ENCODE assay signal across 12 cellular contexts in the genomic region with DNA sequence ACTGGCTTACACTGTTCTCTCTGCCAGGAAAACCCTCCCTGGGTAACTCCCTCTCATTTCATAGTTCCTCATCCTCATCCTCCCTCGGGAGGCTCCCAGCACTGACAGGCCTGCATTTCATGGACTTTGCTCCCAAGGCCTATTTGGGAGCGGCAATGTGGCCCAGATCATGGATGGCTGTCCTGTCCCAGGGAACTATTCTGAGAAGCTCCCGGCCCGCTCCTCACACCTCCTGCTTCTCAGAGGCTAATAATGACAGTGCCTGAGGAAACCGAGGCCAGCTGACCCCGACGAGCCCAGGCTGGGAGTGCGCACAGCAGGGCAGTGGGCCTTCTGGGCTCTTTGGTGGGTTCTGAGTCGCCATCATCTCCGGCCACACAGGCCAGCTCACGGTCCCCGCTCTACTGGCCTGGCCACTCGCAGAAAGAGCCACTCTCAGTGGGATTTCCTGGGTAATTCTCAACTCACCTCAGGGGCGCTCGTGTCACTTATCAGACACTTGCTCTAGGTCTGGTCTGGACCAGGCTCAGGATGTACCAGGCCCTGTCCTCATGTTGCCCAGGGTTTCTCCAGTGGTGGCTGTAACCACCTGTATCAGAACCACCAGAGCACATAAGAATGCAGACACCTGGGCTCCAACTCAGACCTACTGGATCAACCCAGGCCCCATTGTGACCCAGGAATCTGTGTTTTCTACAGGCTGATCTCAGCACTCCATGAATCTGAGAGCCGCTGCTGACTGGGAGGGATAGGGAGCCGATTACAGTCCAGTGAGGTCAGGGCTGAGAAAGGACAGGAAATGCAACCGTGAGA. TPM values are rescaled to one million over a fixed set of nuclear protein-coding genes. Genes with fewer than 3 reads are reported as not detected.
DNase-seq lines count a peak whose midpoint lies in the region; FAIRE-seq and TF ChIP-seq lines count a peak whose summit lies in the region.
"Had no signal": no experiment of that assay in that cellular context is flagged by ENCODE, and none has a peak within 500 bp of the region (broad histone marks: within the 10 kb centered on the region; RNA-seq: fewer than 3 reads in every experiment).

No MANE protein-coding gene starts in this region.

- no peak overlapping the region for H2AK5ac ChIP-seq in H1 (ENCODE audit: low read depth, low read length)

- H3K4me3 ChIP-seq in PC-9 (no peak overlapping the region), H1 (ENCODE audit: extremely low read depth in 1 of 4, insufficient read depth in 2 of 4, low read depth in 3 of 4, low read length in 4 of 4) (no peak overlapping the region), BE2C (ENCODE audit: low read depth, low read length) (no peak overlapping the region)
- H3K4me3 ChIP-seq: skin epidermis had no signal

- H3K9ac ChIP-seq in H1 (replicated peaks in 1 of 4; ENCODE audit: extremely low read depth in 1 of 4, low read depth in 3 of 4, low read length in 3 of 4): no peak overlapping the region

- no peak overlapping the region for H2BK120ac ChIP-seq in H1 (replicated peaks; ENCODE audit: low read depth, low read length)

- no peak overlapping the region; the same call in 1 of the 2 replicates for H4K8ac ChIP-seq in H1 (ENCODE audit: extremely low read depth, insufficient read depth, low read length)

- no peaks in the 10 kb centered on the region for H3K36me3 ChIP-seq in PC-9 (ENCODE audit: low read depth)
- no peaks in the 10 kb centered on the region for H3K36me3 ChIP-seq in H1 (ENCODE audit: control insufficient read depth in 2 of 4, insufficient read depth in 4 of 4, low read length in 3 of 4)
- H3K36me3 ChIP-seq in BE2C: peaks cover 7% of the 10 kb centered on the region; the same call in 1 of the 2 replicates

- H3K27ac ChIP-seq in PC-9 (no peak overlapping the region), H1 (ENCODE audit: low read depth, low read length) (no peak overlapping the region)
- H3K27ac ChIP-seq: 22Rv1, skin epidermis had no signal

- no peaks in the 10 kb centered on the region for H3K27me3 Mint-ChIP-seq in T-helper 1 cell treated with Interleukin-12 subunit alpha and Interleukin-12 subunit beta and Interleukin-4 antibody, amounts not matched to agents 30 μg/mL and 1 μg/mL, for 36 hours (ENCODE audit: low read depth)
- no peaks in the 10 kb centered on the region for H3K27me3 Mint-ChIP-seq in neural crest cell (ENCODE audit: low read depth)

- no peak overlapping the region for H2BK5ac ChIP-seq in H1 (ENCODE audit: low read depth, low read length)

- H4K5ac ChIP-seq in H1 (ENCODE audit: insufficient read length, low read depth, low read length): no peak overlapping the region

- no peak overlapping the region for H3K56ac ChIP-seq in H1 (replicated peaks; ENCODE audit: insufficient read length, low read depth, low read length)

- H3K4me1 ChIP-seq in PC-9 (replicated peaks; ENCODE audit: insufficient read depth) (peaks cover 27% of the 10 kb centered on the region), H1 (replicated peaks in 1 of 4; ENCODE audit: control insufficient read depth in 3 of 4, insufficient read depth in 4 of 4, low read length in 3 of 4) (peaks cover 0 to 9% (median 5%) of the 10 kb centered on the region in 4 experiments; a peak in 6 of 7 replicates), BE2C (no peaks in the 10 kb centered on the region; the same call in 1 of the 2 replicates)

- no peak for FAIRE-seq in H1 (lab: Jason Lieb, UNC)
- FAIRE-seq in HTR-8/SVneo (lab: Jason Lieb, UNC): no peak

- DNase-seq in T-helper 1 cell (no peak), PC-9 (peak in 1 of 2 experiments; percentile 25), H1 (ENCODE audit: low read depth in 1 of 2, low spot score in 2 of 2) (no peak), neural crest cell (ENCODE audit: low read depth, low spot score) (no peak), BE2C (no peak), HTR-8/SVneo (ENCODE audit: insufficient read length, low spot score) (no peak), cerebellum (ENCODE audit: low spot score) (no peak)
- DNase-seq: NCI-H345, trophoblast cell had no signal

- no peak overlapping the region for H2BK12ac ChIP-seq in H1 (ENCODE audit: low read depth, low read length)

- no peaks in the 10 kb centered on the region for H3K9me3 Mint-ChIP-seq in T-helper 1 cell treated with Interleukin-12 subunit alpha and Interleukin-12 subunit beta and Interleukin-4 antibody, amounts not matched to agents 30 μg/mL and 1 μg/mL, for 36 hours
- H3K9me3 Mint-ChIP-seq in neural crest cell: no peaks in the 10 kb centered on the region

- CTCF ChIA-PET in PC-9 (lab: Charles Lee) (no interaction called here), H1 (lab: Charles Lee; ENCODE audit: partially characterized antibody) (interaction anchor here (1.0 to 1.8 kb wide), 4 partner anchors 12 to 51 kb away, joined by 3 to 4 read pairs (median 4); a partner anchor contains a TSS)

- 89% methylated on average over 18 of the region's 18 CpGs; no CpG with 5 or more reads in 1 of the 2 experiments for WGBS in H1 (ENCODE audit: extremely low coverage in 1 of 2, insufficient coverage in 1 of 2, insufficient read length in 1 of 2, insufficient replicate concordance in 2 of 2, low coverage in 1 of 2, low lambda C conversion rate in 2 of 2, missing lambda C conversion rate in 1 of 2), 2 experiments

- intact Hi-C loops in PC-9 (cut with micrococcal nuclease; ENCODE audit: unreplicated experiment): no loop called here

- TF ChIP-seq POLR2A in H1 (IDR thresholded peaks at IDR 0.05; ENCODE audit: control extremely low read depth in 1 of 2, low read depth in 2 of 2, low read length in 2 of 2): no peak

- H3K4me1 Mint-ChIP-seq in T-helper 1 cell treated with Interleukin-12 subunit alpha and Interleukin-12 subunit beta and Interleukin-4 antibody, amounts not matched to agents 30 μg/mL and 1 μg/mL, for 36 hours (ENCODE audit: low read depth): peaks cover 27% of the 10 kb centered on the region
- peaks cover 36% of the 10 kb centered on the region for H3K4me1 Mint-ChIP-seq in neural crest cell

- no peak overlapping the region for H3K23ac ChIP-seq in H1 (ENCODE audit: insufficient read length)

- H3K79me1 ChIP-seq in H1 (ENCODE audit: low read depth, low read length): peaks cover 21% of the 10 kb centered on the region

- POLR2A ChIA-PET in PC-9 (lab: Charles Lee; ENCODE audit: unreplicated experiment) (no interaction called here), H1 (lab: Charles Lee; ENCODE audit: partially characterized antibody) (interaction anchor here (0.9 kb wide), 1 partner anchor 34 kb away, joined by 3 read pairs; no protein-coding TSS in a partner anchor)

- peaks cover 31% of the 10 kb centered on the region for H3K79me2 ChIP-seq in PC-9 (ENCODE audit: low read depth)
- peaks cover 8 to 37% of the 10 kb centered on the region in 2 experiments; a peak in 3 of 4 replicates for H3K79me2 ChIP-seq in H1 (ENCODE audit: control insufficient read depth in 1 of 2, insufficient read depth in 2 of 2, low read length in 2 of 2)

- TF ChIP-seq RAD21 in H1 (IDR thresholded peaks at IDR 0.05 in 1 of 2, conservative IDR thresholded peaks at IDR 0.05 in 1 of 2; ENCODE audit: low read depth in 2 of 2, low read length in 2 of 2): no peak

- no TSS peak for BruUV-seq in PC-9 (replicated peaks; lab: Mats Ljungman, UMichigan)

- H3K23me2 ChIP-seq in H1 (ENCODE audit: low read depth, low read length): peaks cover 8% of the 10 kb centered on the region

- H3K36me3 Mint-ChIP-seq in T-helper 1 cell treated with Interleukin-12 subunit alpha and Interleukin-12 subunit beta and Interleukin-4 antibody, amounts not matched to agents 30 μg/mL and 1 μg/mL, for 36 hours (ENCODE audit: low read depth): peaks cover 3% of the 10 kb centered on the region
- H3K36me3 Mint-ChIP-seq in neural crest cell (ENCODE audit: low read depth): no peaks in the 10 kb centered on the region

- no peak overlapping the region for H3K18ac ChIP-seq in H1 (ENCODE audit: extremely low read depth, low read length)

- no peak overlapping the region for H3K14ac ChIP-seq in H1 (ENCODE audit: insufficient read length)

- no peak for TF ChIP-seq EP300 in H1 (IDR thresholded peaks at IDR 0.05; ENCODE audit: borderline replicate concordance in 1 of 2, low read depth in 2 of 2, low read length in 2 of 2)

- H3F3A ChIP-seq in PC-9 (ENCODE audit: insufficient read depth, low read depth): peaks cover 11% of the 10 kb centered on the region; the same call in 1 of the 2 replicates

- H3K4me3 Mint-ChIP-seq in T-helper 1 cell treated with Interleukin-12 subunit alpha and Interleukin-12 subunit beta and Interleukin-4 antibody, amounts not matched to agents 30 μg/mL and 1 μg/mL, for 36 hours: peak overlapping the region; percentile 58
- H3K4me3 Mint-ChIP-seq in neural crest cell: peak overlapping the region; percentile 95

- TF ChIP-seq CTCF in PC-9 (conservative IDR thresholded peaks at IDR 0.05): no peak
- no peak for TF ChIP-seq CTCF in H1 (IDR thresholded peaks at IDR 0.05; ENCODE audit: control extremely low read depth in 1 of 3, insufficient read depth in 1 of 3, low read depth in 1 of 3, low read length in 3 of 3)
- no peak for TF ChIP-seq CTCF in neural crest cell (conservative IDR thresholded peaks at IDR 0.05)
- no peak for TF ChIP-seq CTCF in BE2C (IDR thresholded peaks at IDR 0.05; ENCODE audit: low read depth, low read length)

- H3K9me2 ChIP-seq in PC-9 (ENCODE audit: insufficient read depth): no peaks in the 10 kb centered on the region

- H3K4ac ChIP-seq in H1 (replicated peaks; ENCODE audit: insufficient read length, low read depth, low read length): no peak overlapping the region

- H3K27ac Mint-ChIP-seq in T-helper 1 cell treated with Interleukin-12 subunit alpha and Interleukin-12 subunit beta and Interleukin-4 antibody, amounts not matched to agents 30 μg/mL and 1 μg/mL, for 36 hours: peak overlapping the region; percentile 15
- peak overlapping the region; percentile 16 for H3K27ac Mint-ChIP-seq in neural crest cell (ENCODE audit: unreplicated experiment)

- no peaks in the 10 kb centered on the region for H4K20me1 ChIP-seq in PC-9 (ENCODE audit: insufficient read depth)
- peaks cover 7 to 13% of the 10 kb centered on the region in 2 experiments for H4K20me1 ChIP-seq in H1 (replicated peaks in 1 of 2; ENCODE audit: control insufficient read depth in 1 of 2, insufficient read depth in 2 of 2, low read length in 2 of 2)

- H4K91ac ChIP-seq in H1 (replicated peaks; ENCODE audit: insufficient read length, low read length): peak overlapping the region; percentile 30

- no peak overlapping the region for H2AFZ ChIP-seq in PC-9
- H2AFZ ChIP-seq in H1 (ENCODE audit: low read length): no peak overlapping the region

- H3K9me3 ChIP-seq in PC-9 (ENCODE audit: insufficient read depth, low read depth) (no peaks in the 10 kb centered on the region), H1 (ENCODE audit: insufficient read depth in 2 of 2, low read depth in 1 of 2, low read length in 1 of 2) (no peaks in the 10 kb centered on the region), BE2C (no peaks in the 10 kb centered on the region)

- H3K27me3 ChIP-seq in PC-9 (ENCODE audit: insufficient read depth, low read depth): no peaks in the 10 kb centered on the region
- H3K27me3 ChIP-seq in H1 (replicated peaks in 1 of 4; ENCODE audit: control insufficient read depth in 3 of 4, extremely low read depth in 1 of 4, insufficient read depth in 3 of 4, low read length in 3 of 4): no peaks in the 10 kb centered on the region
- H3K27me3 ChIP-seq in BE2C: no peaks in the 10 kb centered on the region

- H2BK20ac ChIP-seq in H1 (ENCODE audit: low read length): no peak overlapping the region

- H3K4me2 ChIP-seq in PC-9: peak overlapping the region; percentile 20; the same call in 1 of the 2 replicates
- H3K4me2 ChIP-seq in H1 (ENCODE audit: insufficient read depth in 1 of 2, low read depth in 2 of 2, low read length in 2 of 2): peak overlapping the region in 1 of 2 experiments; percentile 13; a peak in 2 of 4 replicates

- H2BK15ac ChIP-seq in H1 (ENCODE audit: low read length): no peak overlapping the region

RNA-seq across cellular contexts. Expression of a gene that starts 2.0 kb away (rescaled TPM):
- total RNA-seq in PC-9 (2021) (21.5 and 24.4 TPM in 2 replicates), neural crest cell (43.1 and 43.9 TPM in 2 replicates), cerebellum (12.0 TPM)
- 36.0 and 38.8 TPM in 2 replicates for total RNA-seq in H1 (2021; fragmentation: NEBNext Ultra II Directional; extraction: Animal tissue kit (Norgen Biotek cat#: 25700))
- polyA plus RNA-seq in H1 (2011; rRNA removed): 45.3 and 56.0 TPM in 2 replicates
- 43.8 TPM for polyA plus RNA-seq in H1 (2011; cell fraction: cytosol; rRNA removed)
- 56.1 TPM for polyA plus RNA-seq in H1 (2011; cell fraction: nucleus; rRNA removed)
- 20.0 to 27.5 TPM (median 25.5 TPM) in 4 replicates for polyA plus RNA-seq in H1 (2012, experiment 1 of 2)
- 37.9 TPM for polyA plus RNA-seq in H1 (2012, experiment 2 of 2)
- 52.3 TPM for polyA plus RNA-seq in H1 (2013, experiment 1 of 2)
- 56.7 TPM for polyA plus RNA-seq in H1 (2013, experiment 2 of 2)
- 34.8 and 38.2 TPM in 2 replicates for polyA minus RNA-seq in H1 (2011; rRNA and poly(A)+ RNA removed)
- polyA minus RNA-seq in H1 (2011; cell fraction: cytosol; rRNA and poly(A)+ RNA removed): 15.0 TPM
- 17.3 TPM for polyA minus RNA-seq in H1 (2011; cell fraction: nucleus; rRNA and poly(A)+ RNA removed)
- polyA plus RNA-seq in BE2C (2012; ENCODE audit: insufficient read depth, insufficient read length, low read depth): 116 TPM

RNA-seq across cellular contexts. Expression of a gene that starts 31.7 kb away (rescaled TPM):
- total RNA-seq in PC-9 (2021) (40.3 and 60.0 TPM in 2 replicates), neural crest cell (24.9 and 26.0 TPM in 2 replicates), cerebellum (16.8 TPM)
- total RNA-seq in H1 (2021; fragmentation: NEBNext Ultra II Directional; extraction: Animal tissue kit (Norgen Biotek cat#: 25700)): 7.2 and 8.2 TPM in 2 replicates
- polyA plus RNA-seq in H1 (2011; rRNA removed): 17.3 and 25.5 TPM in 2 replicates
- 9.3 TPM for polyA plus RNA-seq in H1 (2011; cell fraction: cytosol; rRNA removed)
- polyA plus RNA-seq in H1 (2011; cell fraction: nucleus; rRNA removed): 18.3 TPM
- polyA plus RNA-seq in H1 (2012, experiment 1 of 2): 6.8 to 14.2 TPM (median 11.5 TPM) in 4 replicates
- polyA plus RNA-seq in H1 (2012, experiment 2 of 2): 10.0 TPM
- polyA plus RNA-seq in H1 (2013, experiment 1 of 2): 6.5 TPM
- 5.5 TPM for polyA plus RNA-seq in H1 (2013, experiment 2 of 2)
- 7.9 and 9.6 TPM in 2 replicates for polyA minus RNA-seq in H1 (2011; rRNA and poly(A)+ RNA removed)
- polyA minus RNA-seq in H1 (2011; cell fraction: cytosol; rRNA and poly(A)+ RNA removed): 7.9 TPM
- polyA minus RNA-seq in H1 (2011; cell fraction: nucleus; rRNA and poly(A)+ RNA removed): 5.3 TPM
- polyA plus RNA-seq in BE2C (2012; ENCODE audit: insufficient read depth, insufficient read length, low read depth): 15.2 TPM

RNA-seq across cellular contexts. Expression of a gene that starts 32.3 kb away (rescaled TPM):
- total RNA-seq in PC-9 (2021) (182 and 197 TPM in 2 replicates), neural crest cell (136 and 144 TPM in 2 replicates), cerebellum (42.3 TPM)
- 145 and 156 TPM in 2 replicates for total RNA-seq in H1 (2021; fragmentation: NEBNext Ultra II Directional; extraction: Animal tissue kit (Norgen Biotek cat#: 25700))
- 114 and 158 TPM in 2 replicates for polyA plus RNA-seq in H1 (2011; rRNA removed)
- polyA plus RNA-seq in H1 (2011; cell fraction: cytosol; rRNA removed): 152 TPM
- 155 TPM for polyA plus RNA-seq in H1 (2011; cell fraction: nucleus; rRNA removed)
- 115 to 156 TPM (median 139 TPM) in 4 replicates for polyA plus RNA-seq in H1 (2012, experiment 1 of 2)
- 167 TPM for polyA plus RNA-seq in H1 (2012, experiment 2 of 2)
- 80.6 TPM for polyA plus RNA-seq in H1 (2013, experiment 1 of 2)
- 76.5 TPM for polyA plus RNA-seq in H1 (2013, experiment 2 of 2)
- polyA minus RNA-seq in H1 (2011; rRNA and poly(A)+ RNA removed): 144 and 187 TPM in 2 replicates
- 83.3 TPM for polyA minus RNA-seq in H1 (2011; cell fraction: cytosol; rRNA and poly(A)+ RNA removed)
- polyA minus RNA-seq in H1 (2011; cell fraction: nucleus; rRNA and poly(A)+ RNA removed): 60.0 TPM
- polyA plus RNA-seq in BE2C (2012; ENCODE audit: insufficient read depth, insufficient read length, low read depth): 175 TPM

RNA-seq across cellular contexts. Expression of a gene that starts 42.5 kb away (rescaled TPM):
- total RNA-seq in PC-9 (2021) (40.7 and 48.2 TPM in 2 replicates), neural crest cell (34.4 and 38.3 TPM in 2 replicates), cerebellum (14.1 TPM)
- 30.9 and 39.0 TPM in 2 replicates for total RNA-seq in H1 (2021; fragmentation: NEBNext Ultra II Directional; extraction: Animal tissue kit (Norgen Biotek cat#: 25700))
- polyA plus RNA-seq in H1 (2011; rRNA removed): 24.6 and 36.6 TPM in 2 replicates
- polyA plus RNA-seq in H1 (2011; cell fraction: cytosol; rRNA removed): 31.0 TPM
- 271 TPM for polyA plus RNA-seq in H1 (2011; cell fraction: nucleus; rRNA removed)
- polyA plus RNA-seq in H1 (2012, experiment 1 of 2): 23.6 to 37.7 TPM (median 30.3 TPM) in 4 replicates
- polyA plus RNA-seq in H1 (2012, experiment 2 of 2): 23.7 TPM
- 18.7 TPM for polyA plus RNA-seq in H1 (2013, experiment 1 of 2)
- 16.5 TPM for polyA plus RNA-seq in H1 (2013, experiment 2 of 2)
- 11.5 and 21.2 TPM in 2 replicates for polyA minus RNA-seq in H1 (2011; rRNA and poly(A)+ RNA removed)
- polyA minus RNA-seq in H1 (2011; cell fraction: cytosol; rRNA and poly(A)+ RNA removed): 8.1 TPM
- 51.4 TPM for polyA minus RNA-seq in H1 (2011; cell fraction: nucleus; rRNA and poly(A)+ RNA removed)
- 71.4 TPM for polyA plus RNA-seq in BE2C (2012; ENCODE audit: insufficient read depth, insufficient read length, low read depth)

RNA-seq across cellular contexts. Expression of a gene that starts 50.8 kb away (rescaled TPM):
- total RNA-seq in PC-9 (2021) (184 and 213 TPM in 2 replicates), neural crest cell (71.7 and 76.1 TPM in 2 replicates), cerebellum (36.7 TPM)
- 52.7 and 54.9 TPM in 2 replicates for total RNA-seq in H1 (2021; fragmentation: NEBNext Ultra II Directional; extraction: Animal tissue kit (Norgen Biotek cat#: 25700))
- polyA plus RNA-seq in H1 (2011; rRNA removed): 79.9 and 95.9 TPM in 2 replicates
- 70.3 TPM for polyA plus RNA-seq in H1 (2011; cell fraction: cytosol; rRNA removed)
- 212 TPM for polyA plus RNA-seq in H1 (2011; cell fraction: nucleus; rRNA removed)
- 30.6 to 57.9 TPM (median 53.7 TPM) in 4 replicates for polyA plus RNA-seq in H1 (2012, experiment 1 of 2)
- polyA plus RNA-seq in H1 (2012, experiment 2 of 2): 34.8 TPM
- polyA plus RNA-seq in H1 (2013, experiment 1 of 2): 32.9 TPM
- polyA plus RNA-seq in H1 (2013, experiment 2 of 2): 31.8 TPM
- polyA minus RNA-seq in H1 (2011; rRNA and poly(A)+ RNA removed): 25.4 and 33.3 TPM in 2 replicates
- 31.9 TPM for polyA minus RNA-seq in H1 (2011; cell fraction: cytosol; rRNA and poly(A)+ RNA removed)
- 44.1 TPM for polyA minus RNA-seq in H1 (2011; cell fraction: nucleus; rRNA and poly(A)+ RNA removed)
- 114 TPM for polyA plus RNA-seq in BE2C (2012; ENCODE audit: insufficient read depth, insufficient read length, low read depth)
